In the genomic region with DNA sequence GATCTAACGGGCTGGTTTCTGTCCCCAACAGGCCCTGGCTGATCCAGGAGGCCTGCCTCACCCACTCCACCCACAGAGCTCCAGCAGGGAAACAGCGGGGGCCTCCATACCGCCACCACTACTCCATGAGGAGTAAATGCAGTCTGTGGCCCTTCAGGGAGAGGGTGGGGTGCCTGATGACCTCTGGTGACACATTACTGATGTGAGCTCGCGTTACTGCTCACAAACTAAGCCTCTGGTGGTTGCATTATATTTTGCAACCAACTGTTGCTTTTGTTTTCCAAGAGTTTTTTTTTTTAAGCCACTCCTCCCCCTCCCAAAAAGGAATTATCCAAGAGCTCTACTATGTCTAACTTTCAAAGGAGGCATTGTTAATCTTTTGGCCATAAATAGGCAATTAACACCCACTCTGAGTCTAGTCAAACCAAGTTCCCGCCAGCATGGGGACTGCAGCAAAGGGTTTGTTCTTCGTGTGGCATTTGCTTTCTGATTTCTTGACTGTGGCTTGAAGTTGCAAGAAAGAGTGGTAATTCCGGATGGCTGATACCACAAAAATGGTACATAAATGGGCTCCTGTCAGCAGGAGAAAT, we compare ENCODE assay signal across 8 cellular contexts.
DNase-seq lines count a peak whose midpoint lies in the region; ATAC-seq and TF ChIP-seq lines count a peak whose summit lies in the region.

No MANE protein-coding gene starts in this region.

- ATAC-seq in left lobe of liver (peak; percentile 11), HG03521 (IDR thresholded peaks at IDR 0.05; ENCODE audit: unreplicated experiment) (no peak)

- peak overlapping the region in 9 of 11 experiments; percentile 39 to 84 (median 56); a peak in 18 of 22 replicates for H3K27ac ChIP-seq in BLaER1 treated with 17β-estradiol and CSF1 and Interleukin-3, amounts not matched to agents 10 nM and 100 nM
- H3K27ac ChIP-seq in brain microvascular endothelial cell (no peak overlapping the region), thyroid gland (peak overlapping the region in 2 of 3 donors; percentile 91 to 95)

- intact Hi-C loops in thyroid gland (cut with DNase I): no loop called here

- no peak overlapping the region for H3K4me3 ChIP-seq in BLaER1 treated with 17β-estradiol and CSF1 and Interleukin-3, amounts not matched to agents 10 nM and 100 nM
- H3K4me3 ChIP-seq in brain microvascular endothelial cell (ENCODE audit: low read depth, low read length) (no peak overlapping the region), thyroid gland (replicated peaks in 1 of 3) (no peak overlapping the region)

- peak overlapping the region; percentile 53 to 87 (median 74) for H3K4me2 ChIP-seq in BLaER1 treated with 17β-estradiol and CSF1 and Interleukin-3, amounts not matched to agents 10 nM and 100 nM

- no peak for TF ChIP-seq POLR2A in thyroid gland (IDR thresholded peaks at IDR 0.05)

- H4K20me1 ChIP-seq in BLaER1 treated with 17β-estradiol and CSF1 and Interleukin-3, amounts not matched to agents 10 nM and 100 nM: peaks cover 35 to 99% (median 96%) of the 10 kb centered on the region in 11 experiments; a peak in 21 of 22 replicates

- H3K9ac ChIP-seq in BLaER1 treated with 17β-estradiol and CSF1 and Interleukin-3, amounts not matched to agents 10 nM and 100 nM: peak overlapping the region in 9 of 11 experiments; percentile 20 to 53 (median 33); a peak in 16 of 22 replicates

- peaks cover 58 to 89% (median 77%) of the 10 kb centered on the region in 10 experiments for H3K4me1 ChIP-seq in BLaER1 treated with 17β-estradiol and CSF1 and Interleukin-3, amounts not matched to agents 10 nM and 100 nM
- peaks cover 73 to 99% of the 10 kb centered on the region in 2 donors for H3K4me1 ChIP-seq in thyroid gland

- H3K36me3 ChIP-seq in BLaER1 treated with 17β-estradiol and CSF1 and Interleukin-3, amounts not matched to agents 10 nM and 100 nM: peaks cover 15 to 83% (median 39%) of the 10 kb centered on the region in 11 experiments; a peak in 20 of 22 replicates
- H3K36me3 ChIP-seq in brain microvascular endothelial cell (replicated peaks) (no peaks in the 10 kb centered on the region), thyroid gland (no peaks in the 10 kb centered on the region)

- in situ Hi-C loops in brain microvascular endothelial cell (cut with HindIII; ENCODE audit: low pct_ligation_motif_present, low sequenced_read_pairs): no loop called here

- H3K27me3 ChIP-seq in BLaER1 treated with 17β-estradiol and CSF1 and Interleukin-3, amounts not matched to agents 10 nM and 100 nM: no peaks in the 10 kb centered on the region
- H3K27me3 ChIP-seq in brain microvascular endothelial cell (replicated peaks) (no peaks in the 10 kb centered on the region), thyroid gland (no peaks in the 10 kb centered on the region)

- WGBS in thyroid gland, 2 donors: 69 to 79% methylated on average over 8 of the region's 8 CpGs

- DNase-seq in Kasumi-1 (lab: John Stamatoyannopoulos, UW) (peak; percentile 44 to 52), brain microvascular endothelial cell (no peak), left lobe of liver (ENCODE audit: low spot score) (no peak), thyroid gland (peak in 1 of 2 donors; percentile 40), NCI-H1930 (lab: John Stamatoyannopoulos, UW) (no peak), dedifferentiated amniotic fluid mesenchymal stem cell (ENCODE audit: extremely low spot score) (no peak)

- H3K9me3 ChIP-seq in BLaER1 treated with 17β-estradiol and CSF1 and Interleukin-3, amounts not matched to agents 10 nM and 100 nM (replicated peaks in 1 of 11): no peaks in the 10 kb centered on the region
- H3K9me3 ChIP-seq in thyroid gland: no peaks in the 10 kb centered on the region

- TF ChIP-seq CTCF in brain microvascular endothelial cell (IDR thresholded peaks at IDR 0.05; ENCODE audit: low read depth, low read length, missing control alignments) (peak; percentile 45), thyroid gland (IDR thresholded peaks at IDR 0.05) (peak in 1 of 6 experiments; percentile 14)

Comparison
In these comparisons a context has a peak if more than half of its experiments do, and no peak if none do; other contexts are left out.
1. DNase-seq: peak in Kasumi-1 (2 of 2); none in brain microvascular endothelial cell (single experiment), left lobe of liver (single experiment), NCI-H1930 (0 of 2) and dedifferentiated amniotic fluid mesenchymal stem cell (single experiment).